7 cellular contexts compared by ENCODE assay signal in the genomic region with DNA sequence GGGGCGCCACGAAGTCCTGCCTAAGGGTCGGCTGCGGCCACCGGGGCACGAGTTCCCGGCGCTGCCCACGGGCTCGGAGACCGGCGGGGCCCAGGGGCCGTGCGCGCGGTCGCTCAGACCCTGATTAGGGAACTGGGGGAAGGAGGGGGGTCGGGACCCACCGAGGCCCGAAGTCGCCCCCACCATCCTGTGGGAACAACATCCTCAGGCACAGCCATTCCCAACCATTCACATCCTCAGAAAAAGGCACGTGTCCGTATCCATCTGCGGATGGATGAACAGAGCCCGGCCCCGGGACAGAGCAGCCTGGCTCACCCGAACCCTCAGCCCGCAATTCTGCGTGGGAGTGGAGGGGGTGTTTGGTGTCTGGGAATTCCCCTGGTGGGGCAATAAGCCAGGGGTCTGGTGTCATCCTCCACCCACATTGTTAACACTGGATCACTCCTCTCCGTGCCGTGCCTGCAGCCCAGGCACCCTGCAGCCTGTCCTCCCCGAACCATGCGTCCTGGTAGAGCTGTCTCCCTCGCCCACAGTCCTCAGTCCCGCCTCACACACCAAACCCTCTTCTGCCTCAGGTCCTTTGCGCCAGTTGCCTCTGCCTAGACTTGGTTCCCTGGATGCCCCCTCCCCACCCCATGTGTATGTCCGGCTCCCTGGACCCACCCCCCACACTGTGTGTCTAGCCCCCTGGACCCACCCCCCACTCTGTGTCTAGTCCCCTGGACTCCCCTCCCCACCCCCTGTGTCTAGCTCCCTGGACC.
DNase-seq lines count a peak whose midpoint lies in the region; ATAC-seq, FAIRE-seq and TF ChIP-seq lines count a peak whose summit lies in the region.

No MANE protein-coding gene starts in this region.

- H3K4me1 ChIP-seq in NT2/D1 (ENCODE audit: insufficient read depth, insufficient read length) (peaks cover 11% of the 10 kb centered on the region), neutrophil (ENCODE audit: control insufficient read depth in 1 of 2, insufficient read depth in 1 of 2, low read depth in 1 of 2, low read length in 1 of 2) (peaks cover 64 to 71% of the 10 kb centered on the region in 2 experiments)

- H3K27me3 ChIP-seq in NT2/D1 (ENCODE audit: insufficient read depth, insufficient read length), result peaks cover 14% of the 10 kb centered on the region
- H3K27me3 ChIP-seq in neutrophil, result no peaks in the 10 kb centered on the region

- peaks cover 2% of the 10 kb centered on the region for H3K36me3 ChIP-seq in NT2/D1 (ENCODE audit: insufficient read depth, insufficient read length, low read length)
- H3K36me3 ChIP-seq in neutrophil, result no peaks in the 10 kb centered on the region

- H3K4me3 ChIP-seq in GM12865 (ENCODE audit: low read depth, low read length) (peak overlapping the region; percentile 83), NT2/D1 (ENCODE audit: insufficient read length, low read depth) (peak overlapping the region; percentile 76), neutrophil (ENCODE audit: low read depth in 1 of 2, low read length in 1 of 2) (peak overlapping the region; percentile 74 to 87)

- peak; percentile 13 for ATAC-seq in HG02973 (IDR thresholded peaks at IDR 0.05; ENCODE audit: unreplicated experiment)

- no peak for FAIRE-seq in urothelium cell line (lab: Jason Lieb, UNC)

- DNase-seq in GM12865 (ENCODE audit: low read depth) (no peak), NT2/D1 (ENCODE audit: low read depth, low spot score) (no peak), foreskin melanocyte (peak; percentile 55), urothelium cell line (ENCODE audit: low spot score) (peak; percentile 89)
- DNase-seq in activated naive CD4-positive, alpha-beta T cell treated with anti-CD3 and anti-CD28 coated beads, Interleukin-2, amount 50 U/mL, for 16 hours, result peak; percentile 66

- TF ChIP-seq CTCF in GM12865 (IDR thresholded peaks at IDR 0.05; ENCODE audit: insufficient read depth, low read depth, low read length, missing control alignments), result no peak
- no peak for TF ChIP-seq CTCF in neutrophil (IDR thresholded peaks at IDR 0.05)

- H3K9me3 ChIP-seq in NT2/D1 (ENCODE audit: insufficient read depth, low read length) (no peaks in the 10 kb centered on the region), neutrophil (no peaks in the 10 kb centered on the region)

- H3K9ac ChIP-seq in NT2/D1 (ENCODE audit: insufficient read length, low read depth), result peak overlapping the region; percentile 85

- peak overlapping the region; percentile 100 for H3K27ac ChIP-seq in neutrophil

Comparison
In these comparisons a context has a peak if more than half of its experiments do, and no peak if none do; other contexts are left out.
1. DNase-seq: peak in activated naive CD4-positive, alpha-beta T cell treated with anti-CD3 and anti-CD28 coated beads, Interleukin-2, amount 50 U/mL, for 16 hours (single experiment), foreskin melanocyte (single experiment) and urothelium cell line (single experiment); none in GM12865 (single experiment) and NT2/D1 (single experiment).
2. Peak in every context shown above with its lines, with median percentiles within 50 percentile points of each other: H3K4me3 ChIP-seq.